8 cellular contexts compared by ENCODE assay signal in genomic region chr12:8026282-8026637, GRCh38. TPM values are rescaled to one million over a fixed set of nuclear protein-coding genes. Genes with fewer than 3 reads are reported as not detected.
DNase-seq lines count a peak whose midpoint lies in the region; ATAC-seq, FAIRE-seq and TF ChIP-seq lines count a peak whose summit lies in the region.

No MANE protein-coding gene starts in this region.

- H3K23ac ChIP-seq in IMR-90 (ENCODE audit: low read depth, low read length), result peak overlapping the region; percentile 99

- H3K18ac ChIP-seq in IMR-90 (ENCODE audit: low read depth, low read length), result peak overlapping the region; percentile 94

- no peaks in the 10 kb centered on the region for H3K9me2 ChIP-seq in DOHH2 (replicated peaks; ENCODE audit: control insufficient read depth, low read length)

- WGBS in IMR-90 (ENCODE audit: extremely low coverage in 2 of 2, insufficient read length in 1 of 2), 2 experiments, result 0% methylated on average over 8 of the region's 11 CpGs; no CpG with 5 or more reads in 1 of the 2 experiments
- WGBS in mesodermal cell (ENCODE audit: insufficient coverage in 2 of 2), 2 experiments, result 1 to 4% methylated on average over 10 to 11 of the region's 11 CpGs
- WGBS in aorta, 2 donors, result 0% methylated on average over 11 of the region's 11 CpGs

- no peak for TF ChIP-seq POLR2A in IMR-90 (IDR thresholded peaks at IDR 0.05; ENCODE audit: low read depth, low read length)

- H3K56ac ChIP-seq in IMR-90 (ENCODE audit: extremely low read depth, insufficient read depth, low read length), result peak overlapping the region; percentile 92

- H3K4ac ChIP-seq in IMR-90 (ENCODE audit: low read depth, low read length), result peak overlapping the region; percentile 97

- DNase-seq in IMR-90 (no peak), choroid plexus epithelial cell (ENCODE audit: low read depth) (no peak), aorta (no peak), KBM-7 (no peak), GM19239 (ENCODE audit: insufficient read length, low spot score) (no peak)

- intact Hi-C loops in IMR-90 (cut with micrococcal nuclease) (loop anchor here (1.0 to 2.0 kb wide), 2 partner anchors 31 to 55 kb away; no protein-coding TSS in a partner anchor), aorta (cut with DNase I) (no loop called here)

- peak overlapping the region; percentile 98 for H2BK5ac ChIP-seq in IMR-90 (ENCODE audit: low read depth, low read length, poor library complexity, severe bottlenecking)

- no peaks in the 10 kb centered on the region for H3K27me3 ChIP-seq in DOHH2 (ENCODE audit: control insufficient read depth, low read length)
- no peaks in the 10 kb centered on the region for H3K27me3 ChIP-seq in IMR-90 (ENCODE audit: control insufficient read depth, insufficient read depth, low read length)
- H3K27me3 ChIP-seq in aorta (ENCODE audit: control insufficient read depth in 1 of 2, insufficient read depth in 2 of 2, low read length in 1 of 2), result no peaks in the 10 kb centered on the region

- H2AK9ac ChIP-seq in IMR-90 (replicated peaks; ENCODE audit: low read depth, low read length, poor library complexity), result peak overlapping the region; percentile 59

- H3K4me1 ChIP-seq in DOHH2 (ENCODE audit: control insufficient read depth, low read length) (peaks cover 27% of the 10 kb centered on the region), IMR-90 (ENCODE audit: control insufficient read depth, insufficient read depth, low read length) (no peaks in the 10 kb centered on the region), mesodermal cell (ENCODE audit: control insufficient read depth, insufficient read depth, low read length, poor library complexity, severe bottlenecking) (no peaks in the 10 kb centered on the region), aorta (ENCODE audit: control insufficient read depth in 1 of 2, insufficient read depth in 2 of 2, low read length in 2 of 2) (no peaks in the 10 kb centered on the region)

- peak overlapping the region; percentile 99 for H3K14ac ChIP-seq in IMR-90 (replicated peaks; ENCODE audit: low read depth, low read length)

- peak overlapping the region; percentile 77; the same call in 1 of the 2 replicates for H2BK20ac ChIP-seq in IMR-90 (ENCODE audit: low read depth, low read length)

- H2AFZ ChIP-seq in IMR-90 (replicated peaks; ENCODE audit: low read length, poor library complexity), result peak overlapping the region; percentile 96

- peak overlapping the region; percentile 27; the same call in 1 of the 2 replicates for H2AK5ac ChIP-seq in IMR-90 (ENCODE audit: low read depth, low read length)

- BruUV-seq in IMR-90 (replicated peaks; lab: Mats Ljungman, UMichigan), result no TSS peak

- dilution Hi-C loops in IMR-90 (cut with HindIII; ENCODE audit: low sequenced_read_pairs, unreplicated experiment), result no loop called here

- ATAC-seq in GM21528 (IDR thresholded peaks at IDR 0.05; ENCODE audit: low FRiP score, unreplicated experiment), result peak; percentile 35
- peak; percentile 42 for ATAC-seq in IMR-90 (ENCODE audit: low read depth)
- peak; percentile 62 for ATAC-seq in aorta (ENCODE audit: low FRiP score)

- peaks cover 0 to 7% of the 10 kb centered on the region in 2 experiments; a peak in 1 of 4 replicates for H3K79me1 ChIP-seq in IMR-90 (ENCODE audit: low read depth in 1 of 2, low read length in 2 of 2)

- POLR2A ChIA-PET in IMR-90 (lab: Charles Lee; ENCODE audit: unreplicated experiment), result no interaction called here

- H3K9me3 ChIP-seq in DOHH2 (ENCODE audit: control insufficient read depth, insufficient read depth, low read length), result no peaks in the 10 kb centered on the region
- H3K9me3 ChIP-seq in IMR-90 (ENCODE audit: control insufficient read depth, insufficient read depth, low read length), result no peaks in the 10 kb centered on the region
- no peaks in the 10 kb centered on the region for H3K9me3 ChIP-seq in mesodermal cell (ENCODE audit: control insufficient read depth, low read length)
- H3K9me3 ChIP-seq in aorta (ENCODE audit: control insufficient read depth, low read length), result no peaks in the 10 kb centered on the region

- H4K20me1 ChIP-seq in DOHH2 (ENCODE audit: control insufficient read depth, insufficient read depth, low read depth, low read length) (no peaks in the 10 kb centered on the region), IMR-90 (ENCODE audit: insufficient read depth, low read length) (no peaks in the 10 kb centered on the region)

- H3K4me3 ChIP-seq in DOHH2 (ENCODE audit: low read length), result peak overlapping the region; percentile 80
- peak overlapping the region; percentile 76 for H3K4me3 ChIP-seq in IMR-90 (ENCODE audit: insufficient read depth, low read depth, low read length)
- peak overlapping the region; percentile 83 for H3K4me3 ChIP-seq in choroid plexus epithelial cell (ENCODE audit: low read depth, low read length)
- H3K4me3 ChIP-seq in mesodermal cell (ENCODE audit: extremely low read depth, insufficient read depth, low read length, poor library complexity, severe bottlenecking), result peak overlapping the region; percentile 67
- peak overlapping the region; percentile 57 to 67 for H3K4me3 ChIP-seq in aorta (ENCODE audit: low read length in 2 of 2)

- no peaks in the 10 kb centered on the region for H3K9me1 ChIP-seq in IMR-90 (ENCODE audit: insufficient read depth, low read length)

- no peak for TF ChIP-seq RAD21 in IMR-90 (IDR thresholded peaks at IDR 0.05; ENCODE audit: low read length)

- TF ChIP-seq CTCF in DOHH2 (IDR thresholded peaks at IDR 0.05; ENCODE audit: low read depth, low read length, poor library complexity, severe bottlenecking), result no peak
- TF ChIP-seq CTCF in IMR-90 (conservative IDR thresholded peaks at IDR 0.05; ENCODE audit: low read depth, low read length), result no peak
- no peak for TF ChIP-seq CTCF in choroid plexus epithelial cell (conservative IDR thresholded peaks at IDR 0.05; ENCODE audit: low read depth, low read length)

- peak overlapping the region; percentile 95 for H2BK120ac ChIP-seq in IMR-90 (ENCODE audit: low read depth, low read length)

- H3F3A ChIP-seq in DOHH2 (ENCODE audit: control insufficient read depth, insufficient read depth), result peaks cover 27% of the 10 kb centered on the region

- peak overlapping the region; percentile 75 to 95 for H4K8ac ChIP-seq in IMR-90 (ENCODE audit: low read depth in 2 of 2, low read length in 2 of 2)

- H3K36me3 ChIP-seq in DOHH2 (ENCODE audit: control insufficient read depth, low read length), result no peaks in the 10 kb centered on the region
- no peaks in the 10 kb centered on the region for H3K36me3 ChIP-seq in IMR-90 (ENCODE audit: control insufficient read depth, insufficient read depth, low read length)
- no peaks in the 10 kb centered on the region for H3K36me3 ChIP-seq in mesodermal cell (ENCODE audit: control insufficient read depth, insufficient read depth, low read length)
- H3K36me3 ChIP-seq in aorta (ENCODE audit: control insufficient read depth in 1 of 2, insufficient read depth in 2 of 2, low read length in 1 of 2), result no peaks in the 10 kb centered on the region

- peak overlapping the region; percentile 97 for H4K5ac ChIP-seq in IMR-90 (ENCODE audit: low read depth, low read length)

- peak overlapping the region; percentile 81 for H3K9ac ChIP-seq in IMR-90 (ENCODE audit: low read depth, low read length)

- FAIRE-seq in GM19239 (lab: Jason Lieb, UNC), result no peak

- H4K91ac ChIP-seq in IMR-90 (ENCODE audit: insufficient read depth, low read depth, low read length), result peak overlapping the region; percentile 91

- H2BK15ac ChIP-seq in IMR-90 (ENCODE audit: low read depth, low read length), result peak overlapping the region; percentile 82; the same call in 1 of the 3 replicates

- in situ Hi-C loops in IMR-90 (cut with MboI; ENCODE audit: low sequenced_read_pairs), result loop anchor here (25.0 kb wide), 1 partner anchor 389 kb away; no protein-coding TSS in a partner anchor
- in situ Hi-C loops in KBM-7 (cut with MboI; ENCODE audit: low pct_unique_long_range_greater_than_20kb, low sequenced_read_pairs), result no loop called here

- H3K4me2 ChIP-seq in DOHH2 (ENCODE audit: low read length) (peak overlapping the region; percentile 99), IMR-90 (ENCODE audit: low read depth, low read length) (peak overlapping the region; percentile 86)

- H3K79me2 ChIP-seq in DOHH2 (ENCODE audit: control insufficient read depth, low read length), result no peaks in the 10 kb centered on the region

- CTCF ChIA-PET in IMR-90 (lab: Yijun Ruan, JAX), result no interaction called here

- H3K27ac ChIP-seq in DOHH2 (ENCODE audit: low read depth, low read length) (peak overlapping the region; percentile 97), IMR-90 (ENCODE audit: insufficient read depth, low read length) (peak overlapping the region; percentile 84), mesodermal cell (ENCODE audit: low read depth, low read length, severe bottlenecking) (peak overlapping the region; percentile 98), aorta (ENCODE audit: low read depth in 1 of 2, low read length in 2 of 2) (peak overlapping the region; percentile 14 to 95)

TF ChIP-seq in IMR-90, 13 proteins besides CTCF, POLR2A, EP300 and RAD21:
- TF ChIP-seq BHLHE40 (IDR thresholded peaks at IDR 0.05; ENCODE audit: low read depth, low read length) (peak; percentile 91), RCOR1 (IDR thresholded peaks at IDR 0.05; ENCODE audit: insufficient replicate concordance, low read length) (no peak)

RNA-seq across cellular contexts. Expression of gene FOXJ2, which starts 6.3 kb away (rescaled TPM):
- total RNA-seq in IMR-90 (2012; rRNA removed), result 3.0 and 3.9 TPM in 2 replicates
- polyA plus RNA-seq in IMR-90 (2012; rRNA removed), result 8.4 and 8.5 TPM in 2 replicates
- polyA plus RNA-seq in IMR-90 (2012; cell fraction: cytosol; rRNA removed), result 2.5 and 5.1 TPM in 2 replicates
- polyA plus RNA-seq in IMR-90 (2012; cell fraction: nucleus; rRNA removed; ENCODE audit: low replicate concordance), result 12.8 and 13.4 TPM in 2 replicates
- 14.9 TPM for polyA plus RNA-seq in mesodermal cell (2013, experiment 1 of 2)
- 13.6 TPM for polyA plus RNA-seq in mesodermal cell (2013, experiment 2 of 2)
- total RNA-seq in aorta, result 10 to 100 TPM; 29.8 to 32.1 TPM
- 10 to 100 TPM in 1 of 2 donors, 1 to 10 TPM in 1; 6.0 to 12.1 TPM for polyA plus RNA-seq in aorta

RNA-seq across cellular contexts. Expression of gene C3AR1, which starts 39.9 kb away (rescaled TPM):
- total RNA-seq in IMR-90 (2012; rRNA removed) (0.28 and 0.36 TPM in 2 replicates), aorta (10 to 100 TPM; 23.4 to 39.8 TPM)
- polyA plus RNA-seq in IMR-90 (2012; rRNA removed) (0.31 and 0.42 TPM in 2 replicates), aorta (10 to 100 TPM in 1 of 2 donors, 1 to 10 TPM in 1; 4.8 to 23.9 TPM)
- 0.29 and 0.34 TPM in 2 replicates for polyA plus RNA-seq in IMR-90 (2012; cell fraction: cytosol; rRNA removed)
- polyA plus RNA-seq in IMR-90 (2012; cell fraction: nucleus; rRNA removed; ENCODE audit: low replicate concordance), result 0.07 and 0.08 TPM in 2 replicates
- 0.18 TPM for polyA plus RNA-seq in mesodermal cell (2013, experiment 1 of 2)
- 0.25 TPM for polyA plus RNA-seq in mesodermal cell (2013, experiment 2 of 2)

RNA-seq across cellular contexts. Expression of gene NECAP1, which starts 55.8 kb away (rescaled TPM):
- 37.3 and 44.2 TPM in 2 replicates for total RNA-seq in IMR-90 (2012; rRNA removed)
- 32.2 and 35.6 TPM in 2 replicates for polyA plus RNA-seq in IMR-90 (2012; rRNA removed)
- polyA plus RNA-seq in IMR-90 (2012; cell fraction: cytosol; rRNA removed), result 14.7 and 15.9 TPM in 2 replicates
- 15.0 and 44.7 TPM in 2 replicates for polyA plus RNA-seq in IMR-90 (2012; cell fraction: nucleus; rRNA removed; ENCODE audit: low replicate concordance)
- polyA plus RNA-seq in mesodermal cell (2013, experiment 1 of 2), result 17.0 TPM
- 16.0 TPM for polyA plus RNA-seq in mesodermal cell (2013, experiment 2 of 2)
- 10 to 100 TPM; 29.6 to 33.2 TPM for total RNA-seq in aorta
- 10 to 100 TPM; 13.6 to 20.1 TPM for polyA plus RNA-seq in aorta

Comparison
In these comparisons a context has a peak if more than half of its experiments do, and no peak if none do; other contexts are left out.
1. RNA of gene C3AR1, which starts 39.9 kb away (total RNA-seq): 23.4 to 39.8 TPM in aorta; 0.28 to 0.36 TPM in IMR-90; every median in the first group is over 10 times any median in the second.
2. Peak in every context shown above with its lines, with median percentiles within 50 percentile points of each other: H3K27ac ChIP-seq, H3K4me3 ChIP-seq and ATAC-seq.